In genomic region chr6:80214436-80215022, GRCh38 we compare ENCODE assay signal across 8 cellular contexts.
DNase-seq lines count a peak whose midpoint lies in the region; ATAC-seq and TF ChIP-seq lines count a peak whose summit lies in the region.

No MANE protein-coding gene starts in this region.

- H3F3A ChIP-seq in SU-DHL-6 (ENCODE audit: insufficient read depth) (no peaks in the 10 kb centered on the region), neural cell (ENCODE audit: insufficient read depth, low read length, poor library complexity, severe bottlenecking) (no peaks in the 10 kb centered on the region)

- no peaks in the 10 kb centered on the region for H3K4me1 ChIP-seq in fibroblast of lung (ENCODE audit: control insufficient read depth, extremely low read depth, insufficient read depth, low read length)

- H3K9ac ChIP-seq in SU-DHL-6 (ENCODE audit: low read length), result no peak overlapping the region
- H3K9ac ChIP-seq in fibroblast of lung (ENCODE audit: insufficient read depth, low read length), result no peak overlapping the region
- no peak overlapping the region for H3K9ac ChIP-seq in neural cell (ENCODE audit: low read length)

- peak; percentile 83 for TF ChIP-seq CTCF in C4-2B (conservative IDR thresholded peaks at IDR 0.05)
- TF ChIP-seq CTCF in SU-DHL-6 (IDR thresholded peaks at IDR 0.05; ENCODE audit: insufficient read depth, low read length, poor library complexity, severe bottlenecking), result peak; percentile 40
- peak; percentile 82 to 85 for TF ChIP-seq CTCF in fibroblast of lung (conservative IDR thresholded peaks at IDR 0.05 in 1 of 2, IDR thresholded peaks at IDR 0.05 in 1 of 2; ENCODE audit: low read depth in 1 of 2, low read length in 2 of 2)
- peak; percentile 82 for TF ChIP-seq CTCF in neural cell (IDR thresholded peaks at IDR 0.05; ENCODE audit: poor library complexity, severe bottlenecking)

- H3K27me3 ChIP-seq in SU-DHL-6 (ENCODE audit: low read length) (no peaks in the 10 kb centered on the region), fibroblast of lung (ENCODE audit: control insufficient read depth, insufficient read depth, low read length) (no peaks in the 10 kb centered on the region), neural cell (ENCODE audit: insufficient read depth, low read depth, low read length) (no peaks in the 10 kb centered on the region)

- no peak for TF ChIP-seq EP300 in neural cell (conservative IDR thresholded peaks at IDR 0.05; ENCODE audit: poor library complexity, severe bottlenecking)

- no peak overlapping the region for H2AFZ ChIP-seq in SU-DHL-6 (ENCODE audit: low read depth, low read length, severe bottlenecking)
- no peak overlapping the region for H2AFZ ChIP-seq in fibroblast of lung (ENCODE audit: low read length)
- H2AFZ ChIP-seq in neural cell (ENCODE audit: low read depth, low read length), result no peak overlapping the region

- H3K27ac ChIP-seq in C4-2B (no peak overlapping the region), SU-DHL-6 (ENCODE audit: low read depth, low read length) (no peak overlapping the region), fibroblast of lung (ENCODE audit: insufficient read depth, low read length) (no peak overlapping the region), neural cell (ENCODE audit: low read length) (no peak overlapping the region)

- no peaks in the 10 kb centered on the region for H3K79me2 ChIP-seq in SU-DHL-6 (ENCODE audit: insufficient read depth, low read length)
- no peaks in the 10 kb centered on the region for H3K79me2 ChIP-seq in fibroblast of lung (ENCODE audit: control insufficient read depth, insufficient read depth, low read length)
- no peaks in the 10 kb centered on the region for H3K79me2 ChIP-seq in neural cell (replicated peaks; ENCODE audit: insufficient read depth, low read length)

- ATAC-seq in GM18520 (IDR thresholded peaks at IDR 0.05; ENCODE audit: unreplicated experiment) (peak; percentile 54), HG02938 (IDR thresholded peaks at IDR 0.05; ENCODE audit: unreplicated experiment) (peak; percentile 86)

- H3K4me3 ChIP-seq in SU-DHL-6 (ENCODE audit: insufficient read depth, low read length, poor library complexity, severe bottlenecking), result no peak overlapping the region
- H3K4me3 ChIP-seq in fibroblast of lung (replicated peaks in 1 of 4; ENCODE audit: control extremely low read depth in 1 of 4, insufficient read depth in 1 of 4, low read depth in 3 of 4, low read length in 4 of 4), result no peak overlapping the region
- H3K4me3 ChIP-seq in neural cell (ENCODE audit: low read length), result no peak overlapping the region

- H3K4me2 ChIP-seq in SU-DHL-6 (ENCODE audit: low read depth, low read length, poor library complexity, severe bottlenecking), result no peak overlapping the region
- no peak overlapping the region for H3K4me2 ChIP-seq in fibroblast of lung (ENCODE audit: extremely low read depth, insufficient read depth, low read length)
- no peak overlapping the region for H3K4me2 ChIP-seq in neural cell (ENCODE audit: low read length)

- H4K20me1 ChIP-seq in SU-DHL-6 (ENCODE audit: low read depth, low read length), result no peaks in the 10 kb centered on the region
- no peaks in the 10 kb centered on the region for H4K20me1 ChIP-seq in fibroblast of lung (ENCODE audit: control insufficient read depth, extremely low read depth, insufficient read depth, low read length)
- no peaks in the 10 kb centered on the region for H4K20me1 ChIP-seq in neural cell (ENCODE audit: insufficient read depth)

- H3K9me3 ChIP-seq in SU-DHL-6 (ENCODE audit: insufficient read depth, low read length), result no peaks in the 10 kb centered on the region
- H3K9me3 ChIP-seq in fibroblast of lung (ENCODE audit: control insufficient read depth, insufficient read depth, low read depth, low read length), result no peaks in the 10 kb centered on the region
- H3K9me3 ChIP-seq in neural cell (ENCODE audit: low read length), result no peaks in the 10 kb centered on the region

- H3K9me2 ChIP-seq in SU-DHL-6 (replicated peaks; ENCODE audit: insufficient read depth, low read length), result no peaks in the 10 kb centered on the region
- H3K9me2 ChIP-seq in neural cell (ENCODE audit: insufficient read depth, low read length), result no peaks in the 10 kb centered on the region

- H3K36me3 ChIP-seq in SU-DHL-6 (ENCODE audit: low read length) (no peaks in the 10 kb centered on the region), fibroblast of lung (ENCODE audit: control insufficient read depth, insufficient read depth, low read length) (no peaks in the 10 kb centered on the region), neural cell (ENCODE audit: insufficient read depth, low read length) (no peaks in the 10 kb centered on the region)

- peak; percentile 89 for TF ChIP-seq RAD21 in neural cell (conservative IDR thresholded peaks at IDR 0.05)

- DNase-seq in NCI-H1417 (lab: John Stamatoyannopoulos, UW) (peak; percentile 23 to 71 (median 47)), fibroblast of lung (ENCODE audit: low read depth in 2 of 2) (peak; percentile 50 to 76), DMS79 treated with DMSO at 0.1 percent for 48 hours (lab: John Stamatoyannopoulos, UW) (no peak)

TF ChIP-seq in neural cell, 6 proteins besides CTCF, POLR2A, EP300 and RAD21:
- TF ChIP-seq SMC3 (conservative IDR thresholded peaks at IDR 0.05; ENCODE audit: poor library complexity), result peak; percentile 84
- no peak for TF ChIP-seq POLR2AphosphoS5 (IDR thresholded peaks at IDR 0.05)
- TF ChIP-seq REST (IDR thresholded peaks at IDR 0.05; ENCODE audit: borderline replicate concordance), result no peak
- no peak for TF ChIP-seq MXI1 (conservative IDR thresholded peaks at IDR 0.05; ENCODE audit: poor library complexity, severe bottlenecking)
- no peak for TF ChIP-seq TAF1 (IDR thresholded peaks at IDR 0.05; ENCODE audit: low read depth)
